ENCODE assay signal across 11 cellular contexts in the genomic region with DNA sequence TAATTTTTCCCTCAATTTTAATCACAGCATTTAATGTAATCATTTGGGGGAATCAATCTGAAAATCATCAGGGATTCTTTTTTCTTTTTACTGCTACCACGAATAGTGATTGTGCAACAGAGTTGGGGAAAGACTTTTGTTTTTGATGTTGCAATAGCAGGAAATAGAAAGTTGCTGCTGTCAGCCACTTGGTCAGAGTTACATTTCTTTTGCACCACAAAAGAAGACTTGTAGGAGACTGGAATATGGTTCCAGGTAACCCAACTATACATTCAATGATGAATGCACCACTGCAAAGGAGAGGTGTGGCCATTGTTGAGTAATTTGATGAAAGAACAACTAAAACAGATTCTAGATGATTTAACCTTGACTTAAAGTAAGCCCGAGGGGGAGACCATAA. TPM values are rescaled to one million over a fixed set of nuclear protein-coding genes. Genes with fewer than 3 reads are reported as not detected.
DNase-seq lines count a peak whose midpoint lies in the region; ATAC-seq and TF ChIP-seq lines count a peak whose summit lies in the region.
"Had no signal": no experiment of that assay in that cellular context is flagged by ENCODE, and none has a peak within 500 bp of the region (broad histone marks: within the 10 kb centered on the region; RNA-seq: fewer than 3 reads in every experiment).

No MANE protein-coding gene starts in this region.

- peak overlapping the region; percentile 12 for H3K27ac Mint-ChIP-seq in type B pancreatic cell
- H3K27ac Mint-ChIP-seq: activated naive CD4-positive, alpha-beta T cell treated with anti-CD3 and anti-CD28 coated beads, Interleukin-2, amount 10 ng/mL, durations not matched to agents 7 days and 5 days had no signal

- 44 to 57% methylated on average over 2 of the region's 2 CpGs for WGBS in heart right ventricle, 2 donors

- H3K4me1 ChIP-seq in heart right ventricle, result peaks cover 0 to 31% (median 12%) of the 10 kb centered on the region in 9 donors

- peaks cover 16% of the 10 kb centered on the region for H3K9me3 Mint-ChIP-seq in type B pancreatic cell
- H3K9me3 Mint-ChIP-seq: activated naive CD4-positive, alpha-beta T cell treated with anti-CD3 and anti-CD28 coated beads, Interleukin-2, amount 10 ng/mL, durations not matched to agents 7 days and 5 days; neural crest cell had no signal

- H3K27me3 Mint-ChIP-seq in type B pancreatic cell, result peaks cover 5% of the 10 kb centered on the region

- H3K27me3 ChIP-seq in heart right ventricle, result no peaks in the 10 kb centered on the region

- peak; percentile 49 for ATAC-seq in Right ventricle myocardium superior (ENCODE audit: poor library complexity)
- ATAC-seq in heart right ventricle, result no peak
- no peak for ATAC-seq in GM19395 (IDR thresholded peaks at IDR 0.05; ENCODE audit: unreplicated experiment)

- TF ChIP-seq CTCF in heart right ventricle (IDR thresholded peaks at IDR 0.05) (no peak), type B pancreatic cell (conservative IDR thresholded peaks at IDR 0.05) (no peak)

- no peaks in the 10 kb centered on the region for H3K9me3 ChIP-seq in heart right ventricle

- H3K4me3 Mint-ChIP-seq in type B pancreatic cell, result no peak overlapping the region
- H3K4me3 Mint-ChIP-seq: activated naive CD4-positive, alpha-beta T cell treated with anti-CD3 and anti-CD28 coated beads, Interleukin-2, amount 10 ng/mL, durations not matched to agents 7 days and 5 days; neural crest cell had no signal

- H3K4me3 ChIP-seq in heart right ventricle, result no peak overlapping the region

- DNase-seq in Right ventricle myocardium superior, result no peak
- DNase-seq in heart right ventricle, result no peak
- DNase-seq in OCI-M1 (lab: John Stamatoyannopoulos, UW), result peak; percentile 60
- peak; percentile 52 for DNase-seq in fibroblast of gingiva (ENCODE audit: low read depth)
- no peak for DNase-seq in type B pancreatic cell (ENCODE audit: extremely low spot score, unreplicated experiment)
- no peak for DNase-seq in NCI-H1092 treated with DMSO at 0.1 percent for 48 hours (lab: John Stamatoyannopoulos, UW)
- no peak for DNase-seq in NCI-H1436 treated with DMSO at 0.1 percent for 48 hours (lab: John Stamatoyannopoulos, UW)
- DNase-seq: activated naive CD4-positive, alpha-beta T cell treated with anti-CD3 and anti-CD28 coated beads, Interleukin-2, amount 10 ng/mL, durations not matched to agents 7 days and 5 days; effector CD8-positive, alpha-beta T cell had no signal

- peaks cover 9% of the 10 kb centered on the region for H3K4me1 Mint-ChIP-seq in type B pancreatic cell (ENCODE audit: unreplicated experiment)
- H3K4me1 Mint-ChIP-seq: activated naive CD4-positive, alpha-beta T cell treated with anti-CD3 and anti-CD28 coated beads, Interleukin-2, amount 10 ng/mL, durations not matched to agents 7 days and 5 days; neural crest cell had no signal

- intact Hi-C loops in Right ventricle myocardium superior (cut with DNase I) (loop anchor here (2.0 kb wide), 1 partner anchor 47 kb away; a partner anchor contains a TSS), heart right ventricle (cut with DNase I) (no loop called here)

- no peaks in the 10 kb centered on the region for H3K36me3 Mint-ChIP-seq in type B pancreatic cell
- H3K36me3 Mint-ChIP-seq: activated naive CD4-positive, alpha-beta T cell treated with anti-CD3 and anti-CD28 coated beads, Interleukin-2, amount 10 ng/mL, durations not matched to agents 7 days and 5 days had no signal

- H3K27ac ChIP-seq in heart right ventricle, result peak overlapping the region in 1 of 10 donors; percentile 27

- no peaks in the 10 kb centered on the region for H3K36me3 ChIP-seq in heart right ventricle

RNA-seq across cellular contexts. Expression of a gene that starts 46.3 kb away (rescaled TPM):
- total RNA-seq in Right ventricle myocardium superior (87.5 TPM), heart right ventricle (100 to 1,000 TPM in 5 of 10 donors, 10 to 100 TPM in 5; 66.3 to 111 (median 98.8) TPM), type B pancreatic cell (ENCODE audit: low replicate concordance) (4.2 and 24.4 TPM in 2 replicates)
- 1 to 10 TPM; 3.1 to 3.7 TPM for polyA plus RNA-seq in heart right ventricle

Comparison
In these comparisons a context has a peak if more than half of its experiments do, and no peak if none do; other contexts are left out.
1. DNase-seq: peak in OCI-M1 (single experiment) and fibroblast of gingiva (single experiment); none in Right ventricle myocardium superior (single experiment), heart right ventricle (0 of 2), type B pancreatic cell (single experiment), NCI-H1092 treated with DMSO at 0.1 percent for 48 hours (single experiment) and NCI-H1436 treated with DMSO at 0.1 percent for 48 hours (single experiment).